ENCODE assay signal across 2 cellular contexts in the genomic region with DNA sequence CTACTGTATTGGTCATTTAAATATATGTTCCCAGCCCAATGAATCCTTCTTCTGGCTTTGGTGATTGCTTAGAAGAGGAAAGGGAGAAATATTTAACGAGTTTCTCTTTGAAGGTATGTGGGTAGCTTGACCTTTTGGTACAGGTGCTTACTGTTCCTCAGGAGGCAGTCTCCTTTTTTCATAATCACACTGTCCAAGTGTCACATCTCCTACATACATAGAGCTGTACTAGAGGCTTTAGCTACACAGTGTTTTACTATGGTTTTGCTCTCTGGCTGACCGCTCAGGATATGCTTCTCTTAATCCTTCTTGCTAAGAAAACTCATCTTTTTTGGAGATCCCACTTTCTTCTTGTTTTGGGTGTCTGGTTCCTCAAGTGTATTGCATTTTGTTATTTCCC.
TF ChIP-seq lines count a peak whose summit lies in the region.

No MANE protein-coding gene starts in this region.

TF ChIP-seq in HCT116, 20 proteins besides CTCF, POLR2A, EP300 and RAD21:
- TF ChIP-seq EGR1 (IDR thresholded peaks at IDR 0.05; ENCODE audit: low read depth) (no peak), CEBPB (IDR thresholded peaks at IDR 0.05; ENCODE audit: low read depth) (no peak), FOSL1 (IDR thresholded peaks at IDR 0.05; ENCODE audit: low read depth) (no peak), SP1 (IDR thresholded peaks at IDR 0.05; ENCODE audit: low read depth) (no peak), SIN3A (IDR thresholded peaks at IDR 0.05; ENCODE audit: low read depth) (no peak)
- TF ChIP-seq, protein P1, sequence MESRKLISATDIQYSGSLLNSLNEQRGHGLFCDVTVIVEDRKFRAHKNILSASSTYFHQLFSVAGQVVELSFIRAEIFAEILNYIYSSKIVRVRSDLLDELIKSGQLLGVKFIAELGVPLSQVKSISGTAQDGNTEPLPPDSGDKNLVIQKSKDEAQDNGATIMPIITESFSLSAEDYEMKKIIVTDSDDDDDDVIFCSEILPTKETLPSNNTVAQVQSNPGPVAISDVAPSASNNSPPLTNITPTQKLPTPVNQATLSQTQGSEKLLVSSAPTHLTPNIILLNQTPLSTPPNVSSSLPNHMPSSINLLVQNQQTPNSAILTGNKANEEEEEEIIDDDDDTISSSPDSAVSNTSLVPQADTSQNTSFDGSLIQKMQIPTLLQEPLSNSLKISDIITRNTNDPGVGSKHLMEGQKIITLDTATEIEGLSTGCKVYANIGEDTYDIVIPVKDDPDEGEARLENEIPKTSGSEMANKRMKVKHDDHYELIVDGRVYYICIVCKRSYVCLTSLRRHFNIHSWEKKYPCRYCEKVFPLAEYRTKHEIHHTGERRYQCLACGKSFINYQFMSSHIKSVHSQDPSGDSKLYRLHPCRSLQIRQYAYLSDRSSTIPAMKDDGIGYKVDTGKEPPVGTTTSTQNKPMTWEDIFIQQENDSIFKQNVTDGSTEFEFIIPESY (IDR thresholded peaks at IDR 0.05; ENCODE audit: extremely low read depth, insufficient replicate concordance, low read length) = no peak
- TF ChIP-seq, protein P2, sequence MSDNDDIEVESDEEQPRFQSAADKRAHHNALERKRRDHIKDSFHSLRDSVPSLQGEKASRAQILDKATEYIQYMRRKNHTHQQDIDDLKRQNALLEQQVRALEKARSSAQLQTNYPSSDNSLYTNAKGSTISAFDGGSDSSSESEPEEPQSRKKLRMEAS (IDR thresholded peaks at IDR 0.05) = no peak
- TF ChIP-seq, protein P3, sequence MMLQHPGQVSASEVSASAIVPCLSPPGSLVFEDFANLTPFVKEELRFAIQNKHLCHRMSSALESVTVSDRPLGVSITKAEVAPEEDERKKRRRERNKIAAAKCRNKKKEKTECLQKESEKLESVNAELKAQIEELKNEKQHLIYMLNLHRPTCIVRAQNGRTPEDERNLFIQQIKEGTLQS (IDR thresholded peaks at IDR 0.05) = no peak
- TF ChIP-seq, protein P4, sequence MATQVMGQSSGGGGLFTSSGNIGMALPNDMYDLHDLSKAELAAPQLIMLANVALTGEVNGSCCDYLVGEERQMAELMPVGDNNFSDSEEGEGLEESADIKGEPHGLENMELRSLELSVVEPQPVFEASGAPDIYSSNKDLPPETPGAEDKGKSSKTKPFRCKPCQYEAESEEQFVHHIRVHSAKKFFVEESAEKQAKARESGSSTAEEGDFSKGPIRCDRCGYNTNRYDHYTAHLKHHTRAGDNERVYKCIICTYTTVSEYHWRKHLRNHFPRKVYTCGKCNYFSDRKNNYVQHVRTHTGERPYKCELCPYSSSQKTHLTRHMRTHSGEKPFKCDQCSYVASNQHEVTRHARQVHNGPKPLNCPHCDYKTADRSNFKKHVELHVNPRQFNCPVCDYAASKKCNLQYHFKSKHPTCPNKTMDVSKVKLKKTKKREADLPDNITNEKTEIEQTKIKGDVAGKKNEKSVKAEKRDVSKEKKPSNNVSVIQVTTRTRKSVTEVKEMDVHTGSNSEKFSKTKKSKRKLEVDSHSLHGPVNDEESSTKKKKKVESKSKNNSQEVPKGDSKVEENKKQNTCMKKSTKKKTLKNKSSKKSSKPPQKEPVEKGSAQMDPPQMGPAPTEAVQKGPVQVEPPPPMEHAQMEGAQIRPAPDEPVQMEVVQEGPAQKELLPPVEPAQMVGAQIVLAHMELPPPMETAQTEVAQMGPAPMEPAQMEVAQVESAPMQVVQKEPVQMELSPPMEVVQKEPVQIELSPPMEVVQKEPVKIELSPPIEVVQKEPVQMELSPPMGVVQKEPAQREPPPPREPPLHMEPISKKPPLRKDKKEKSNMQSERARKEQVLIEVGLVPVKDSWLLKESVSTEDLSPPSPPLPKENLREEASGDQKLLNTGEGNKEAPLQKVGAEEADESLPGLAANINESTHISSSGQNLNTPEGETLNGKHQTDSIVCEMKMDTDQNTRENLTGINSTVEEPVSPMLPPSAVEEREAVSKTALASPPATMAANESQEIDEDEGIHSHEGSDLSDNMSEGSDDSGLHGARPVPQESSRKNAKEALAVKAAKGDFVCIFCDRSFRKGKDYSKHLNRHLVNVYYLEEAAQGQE (IDR thresholded peaks at IDR 0.05; ENCODE audit: low read depth) = no peak
TF ChIP-seq in HCT116: peak in this region for 0.

TF ChIP-seq in GM12878, 131 proteins besides CTCF, POLR2A, EP300 and RAD21:
- TF ChIP-seq CHD1 (IDR thresholded peaks at IDR 0.05; ENCODE audit: low read depth, low read length) = no peak
- TF ChIP-seq, protein P5, sequence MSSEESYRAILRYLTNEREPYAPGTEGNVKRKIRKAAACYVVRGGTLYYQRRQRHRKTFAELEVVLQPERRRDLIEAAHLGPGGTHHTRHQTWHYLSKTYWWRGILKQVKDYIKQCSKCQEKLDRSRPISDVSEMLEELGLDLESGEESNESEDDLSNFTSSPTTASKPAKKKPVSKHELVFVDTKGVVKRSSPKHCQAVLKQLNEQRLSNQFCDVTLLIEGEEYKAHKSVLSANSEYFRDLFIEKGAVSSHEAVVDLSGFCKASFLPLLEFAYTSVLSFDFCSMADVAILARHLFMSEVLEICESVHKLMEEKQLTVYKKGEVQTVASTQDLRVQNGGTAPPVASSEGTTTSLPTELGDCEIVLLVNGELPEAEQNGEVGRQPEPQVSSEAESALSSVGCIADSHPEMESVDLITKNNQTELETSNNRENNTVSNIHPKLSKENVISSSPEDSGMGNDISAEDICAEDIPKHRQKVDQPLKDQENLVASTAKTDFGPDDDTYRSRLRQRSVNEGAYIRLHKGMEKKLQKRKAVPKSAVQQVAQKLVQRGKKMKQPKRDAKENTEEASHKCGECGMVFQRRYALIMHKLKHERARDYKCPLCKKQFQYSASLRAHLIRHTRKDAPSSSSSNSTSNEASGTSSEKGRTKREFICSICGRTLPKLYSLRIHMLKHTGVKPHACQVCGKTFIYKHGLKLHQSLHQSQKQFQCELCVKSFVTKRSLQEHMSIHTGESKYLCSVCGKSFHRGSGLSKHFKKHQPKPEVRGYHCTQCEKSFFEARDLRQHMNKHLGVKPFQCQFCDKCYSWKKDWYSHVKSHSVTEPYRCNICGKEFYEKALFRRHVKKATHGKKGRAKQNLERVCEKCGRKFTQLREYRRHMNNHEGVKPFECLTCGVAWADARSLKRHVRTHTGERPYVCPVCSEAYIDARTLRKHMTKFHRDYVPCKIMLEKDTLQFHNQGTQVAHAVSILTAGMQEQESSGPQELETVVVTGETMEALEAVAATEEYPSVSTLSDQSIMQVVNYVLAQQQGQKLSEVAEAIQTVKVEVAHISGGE (CRISPR knock-in tag; IDR thresholded peaks at IDR 0.05) = no peak
- TF ChIP-seq SUZ12 (IDR thresholded peaks at IDR 0.05; ENCODE audit: unreplicated experiment) = no peak
- TF ChIP-seq ZNF384 (IDR thresholded peaks at IDR 0.05; ENCODE audit: borderline replicate concordance, low read depth, low read length) = no peak
- TF ChIP-seq NR2C2 (IDR thresholded peaks at IDR 0.05; ENCODE audit: borderline replicate concordance, control insufficient read depth, insufficient read length, low read depth) = no peak
- no peak for TF ChIP-seq ETV6 (conservative IDR thresholded peaks at IDR 0.05 in 1 of 2, IDR thresholded peaks at IDR 0.05 in 1 of 2; ENCODE audit: borderline replicate concordance in 1 of 2, low read depth in 1 of 2)
- TF ChIP-seq TAF1 (IDR thresholded peaks at IDR 0.05; ENCODE audit: borderline replicate concordance, low read depth, low read length) = no peak
- TF ChIP-seq NBN (IDR thresholded peaks at IDR 0.05) = no peak
- TF ChIP-seq ZNF24 (IDR thresholded peaks at IDR 0.05) = no peak
- no peak for TF ChIP-seq NFIC (IDR thresholded peaks at IDR 0.05; ENCODE audit: low read depth, low read length)
- TF ChIP-seq ZNF622 (IDR thresholded peaks at IDR 0.05) = no peak
- no peak for TF ChIP-seq EGR1 (IDR thresholded peaks at IDR 0.05; ENCODE audit: borderline replicate concordance in 1 of 2, low read depth in 2 of 2, low read length in 2 of 2)
- TF ChIP-seq BHLHE40 (IDR thresholded peaks at IDR 0.05; ENCODE audit: borderline replicate concordance in 1 of 2, low read depth in 2 of 2, low read length in 1 of 2) = no peak
- no peak for TF ChIP-seq LARP7 (IDR thresholded peaks at IDR 0.05)
- TF ChIP-seq MXI1 (IDR thresholded peaks at IDR 0.05; ENCODE audit: low read depth, low read length) = no peak
- no peak for TF ChIP-seq POLR2AphosphoS5 (IDR thresholded peaks at IDR 0.05; ENCODE audit: low read length)
- TF ChIP-seq CHD4 (IDR thresholded peaks at IDR 0.05) = no peak
- TF ChIP-seq, protein P6, sequence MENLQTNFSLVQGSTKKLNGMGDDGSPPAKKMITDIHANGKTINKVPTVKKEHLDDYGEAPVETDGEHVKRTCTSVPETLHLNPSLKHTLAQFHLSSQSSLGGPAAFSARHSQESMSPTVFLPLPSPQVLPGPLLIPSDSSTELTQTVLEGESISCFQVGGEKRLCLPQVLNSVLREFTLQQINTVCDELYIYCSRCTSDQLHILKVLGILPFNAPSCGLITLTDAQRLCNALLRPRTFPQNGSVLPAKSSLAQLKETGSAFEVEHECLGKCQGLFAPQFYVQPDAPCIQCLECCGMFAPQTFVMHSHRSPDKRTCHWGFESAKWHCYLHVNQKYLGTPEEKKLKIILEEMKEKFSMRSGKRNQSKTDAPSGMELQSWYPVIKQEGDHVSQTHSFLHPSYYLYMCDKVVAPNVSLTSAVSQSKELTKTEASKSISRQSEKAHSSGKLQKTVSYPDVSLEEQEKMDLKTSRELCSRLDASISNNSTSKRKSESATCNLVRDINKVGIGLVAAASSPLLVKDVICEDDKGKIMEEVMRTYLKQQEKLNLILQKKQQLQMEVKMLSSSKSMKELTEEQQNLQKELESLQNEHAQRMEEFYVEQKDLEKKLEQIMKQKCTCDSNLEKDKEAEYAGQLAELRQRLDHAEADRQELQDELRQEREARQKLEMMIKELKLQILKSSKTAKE (IDR thresholded peaks at IDR 0.05; ENCODE audit: low read depth, poor library complexity, severe bottlenecking) = no peak
- TF ChIP-seq RFX5 (IDR thresholded peaks at IDR 0.05; ENCODE audit: low read depth, low read length) = no peak
- no peak for TF ChIP-seq HDGF (IDR thresholded peaks at IDR 0.05)
